Comparison of ENCODE assay signal across 17 cellular contexts in genomic region chr17:12081720-12082119, GRCh38.
"Had no signal": no experiment of that assay in that cellular context is flagged by ENCODE, and none has a peak within 500 bp of the region (broad histone marks: within the 10 kb centered on the region; RNA-seq: fewer than 3 reads in every experiment).

No MANE protein-coding gene starts in this region.

- H3K9me3 Mint-ChIP-seq: stimulated activated naive CD8-positive, alpha-beta T cell treated with anti-CD3 and anti-CD28 coated beads, Interleukin-15, Interleukin-2, amounts not matched to agents 100 ng/mL and 50 ng/mL, for 24 hours had no signal

- H3K27ac Mint-ChIP-seq: activated T-helper 1 cell treated with anti-CD3 and anti-CD28 coated beads, Interleukin-12 subunit alpha, Interleukin-12 subunit beta, Interleukin-2, Interleukin-4 antibody, amounts not matched to agents 30 ng/mL and 10 ng/mL and 1 ng/mL, durations not matched to agents 14 hours and 24 hours and 36 hours; progenitor cell of endocrine pancreas; stimulated activated naive CD8-positive, alpha-beta T cell treated with anti-CD3 and anti-CD28 coated beads, Interleukin-15, Interleukin-2, amounts not matched to agents 100 ng/mL and 50 ng/mL, for 24 hours had no signal

- H3K27me3 Mint-ChIP-seq: progenitor cell of endocrine pancreas; stimulated activated naive CD8-positive, alpha-beta T cell treated with anti-CD3 and anti-CD28 coated beads, Interleukin-15, Interleukin-2, amounts not matched to agents 100 ng/mL and 50 ng/mL, for 24 hours had no signal

- ATAC-seq: activated naive CD4-positive, alpha-beta T cell treated with anti-CD3 and anti-CD28 coated beads, Interleukin-2, amount 50 U/mL, for 72 hours had no signal

- H3K4me3 Mint-ChIP-seq: activated T-helper 1 cell treated with anti-CD3 and anti-CD28 coated beads, Interleukin-12 subunit alpha, Interleukin-12 subunit beta, Interleukin-2, Interleukin-4 antibody, amounts not matched to agents 30 ng/mL and 10 ng/mL and 1 ng/mL, durations not matched to agents 14 hours and 24 hours and 36 hours; stimulated activated naive CD8-positive, alpha-beta T cell treated with anti-CD3 and anti-CD28 coated beads, Interleukin-15, Interleukin-2, amounts not matched to agents 100 ng/mL and 50 ng/mL, for 24 hours had no signal

- H3K4me1 ChIP-seq: suprapubic skin, transverse colon had no signal

- H3K27me3 ChIP-seq: suprapubic skin, transverse colon had no signal

- H3K27ac ChIP-seq: coronary artery, suprapubic skin, transverse colon, VCaP had no signal

- DNase-seq: activated CD4-positive, alpha-beta T cell treated with anti-CD3 and anti-CD28 coated beads for 1 hour; activated gamma-delta T cell treated with Interleukin-2 at 50 U/mL for 16 hours; amniotic stem cell; caudate nucleus; midbrain; small intestine; stimulated activated CD4-positive, alpha-beta T cell treated with anti-CD3 and anti-CD28 coated beads, Interleukin-15, amount 100 ng/mL, for 24 hours; stimulated activated CD4-positive, alpha-beta T cell treated with anti-CD3 and anti-CD28 coated beads, Interleukin-2, amount 100 ng/mL, for 48 hours; T-helper 2 cell; transverse colon had no signal

- H3K9me3 ChIP-seq: suprapubic skin, transverse colon had no signal

- H3K4me3 ChIP-seq: coronary artery, suprapubic skin, transverse colon had no signal
